Comparison of ENCODE assay signal across 11 cellular contexts in genomic region chr3:124260206-124260915, GRCh38.
A peak's percentile ranks its signal among the peaks of the same experiment; 100 is the strongest.
DNase-seq lines count a peak whose midpoint lies in the region; ATAC-seq and TF ChIP-seq lines count a peak whose summit lies in the region.
"Had no signal": no experiment of that assay in that cellular context is flagged by ENCODE, and none has a peak within 500 bp of the region (broad histone marks: within the 10 kb centered on the region; RNA-seq: fewer than 3 reads in every experiment).

No MANE protein-coding gene starts in this region.

- H3K4me1 ChIP-seq in foreskin keratinocyte (peaks cover 21% of the 10 kb centered on the region), rectal smooth muscle tissue (ENCODE audit: control insufficient read depth, insufficient read depth, low read length) (peaks cover 10% of the 10 kb centered on the region)
- H3K4me1 ChIP-seq: parathyroid adenoma had no signal

- no peak overlapping the region for H3K9ac ChIP-seq in rectal smooth muscle tissue (ENCODE audit: low read length)
- H3K9ac ChIP-seq: parathyroid adenoma had no signal

- H3K27ac ChIP-seq in foreskin keratinocyte (no peak overlapping the region), rectal smooth muscle tissue (ENCODE audit: low read depth, low read length) (peak overlapping the region; percentile 6)
- H3K27ac ChIP-seq: epithelial cell of prostate, parathyroid adenoma had no signal

- no peak for TF ChIP-seq CTCF in foreskin keratinocyte (conservative IDR thresholded peaks at IDR 0.05)

- H3K27me3 ChIP-seq in foreskin keratinocyte (no peaks in the 10 kb centered on the region), rectal smooth muscle tissue (ENCODE audit: control insufficient read depth, insufficient read depth, low read length) (no peaks in the 10 kb centered on the region)

- ATAC-seq in SK-N-SH treated with all-trans-retinoic acid at 6 μM for 48 hours (peak; percentile 85), foreskin keratinocyte (peak; percentile 56)

- no peaks in the 10 kb centered on the region for H3K36me3 ChIP-seq in rectal smooth muscle tissue (ENCODE audit: control insufficient read depth, insufficient read depth, low read length)

- no peak overlapping the region for H3K4me3 ChIP-seq in rectal smooth muscle tissue (ENCODE audit: low read length)

- DNase-seq in GM03348 (ENCODE audit: low spot score) (peak; percentile 92), foreskin keratinocyte (peak in 1 of 2 donors; percentile 44), SIG-M5 treated with dmso at 0.1 percent for 504 hours (lab: John Stamatoyannopoulos, UW; ENCODE audit: unreplicated experiment) (no peak), T-helper 2 cell (no peak), COR-L47 (lab: John Stamatoyannopoulos, UW) (no peak)
- no peak for DNase-seq in activated CD4-positive, alpha-beta T cell treated with anti-CD3 and anti-CD28 coated beads for 48 hours
- DNase-seq: activated CD8-positive, alpha-beta memory T cell treated with anti-CD3 and anti-CD28 coated beads for 24 hours had no signal

TF ChIP-seq in SK-N-SH treated with all-trans-retinoic acid at 6 μM for 48 hours, 23 proteins besides CTCF, POLR2A, EP300 and RAD21:
- TF ChIP-seq ZFP3 (CRISPR knock-in tag; IDR thresholded peaks at IDR 0.05) (no peak), TCF4 (CRISPR knock-in tag; IDR thresholded peaks at IDR 0.05; ENCODE audit: borderline replicate concordance) (no peak), ARNTL (CRISPR knock-in tag; IDR thresholded peaks at IDR 0.05; ENCODE audit: borderline replicate concordance, low read depth) (no peak), ZNF70 (CRISPR knock-in tag; IDR thresholded peaks at IDR 0.05) (no peak), ZNF8 (CRISPR knock-in tag; IDR thresholded peaks at IDR 0.05) (no peak), ZFP30 (CRISPR knock-in tag; IDR thresholded peaks at IDR 0.05) (no peak), ZC3H10 (CRISPR knock-in tag; IDR thresholded peaks at IDR 0.05) (no peak), RARB (CRISPR knock-in tag; IDR thresholded peaks at IDR 0.05) (no peak), CSDC2 (CRISPR knock-in tag; IDR thresholded peaks at IDR 0.05) (no peak), OSR1 (CRISPR knock-in tag; IDR thresholded peaks at IDR 0.05) (no peak), ESRRG (CRISPR knock-in tag; IDR thresholded peaks at IDR 0.05) (no peak), BACH2 (CRISPR knock-in tag; IDR thresholded peaks at IDR 0.05; ENCODE audit: borderline replicate concordance) (no peak), GLIS3 (CRISPR knock-in tag; IDR thresholded peaks at IDR 0.05) (no peak), PPARA (CRISPR knock-in tag; IDR thresholded peaks at IDR 0.05; ENCODE audit: borderline replicate concordance) (no peak), ZNF565 (CRISPR knock-in tag; conservative IDR thresholded peaks at IDR 0.05; ENCODE audit: low read depth) (no peak)
- TF ChIP-seq, protein P1, sequence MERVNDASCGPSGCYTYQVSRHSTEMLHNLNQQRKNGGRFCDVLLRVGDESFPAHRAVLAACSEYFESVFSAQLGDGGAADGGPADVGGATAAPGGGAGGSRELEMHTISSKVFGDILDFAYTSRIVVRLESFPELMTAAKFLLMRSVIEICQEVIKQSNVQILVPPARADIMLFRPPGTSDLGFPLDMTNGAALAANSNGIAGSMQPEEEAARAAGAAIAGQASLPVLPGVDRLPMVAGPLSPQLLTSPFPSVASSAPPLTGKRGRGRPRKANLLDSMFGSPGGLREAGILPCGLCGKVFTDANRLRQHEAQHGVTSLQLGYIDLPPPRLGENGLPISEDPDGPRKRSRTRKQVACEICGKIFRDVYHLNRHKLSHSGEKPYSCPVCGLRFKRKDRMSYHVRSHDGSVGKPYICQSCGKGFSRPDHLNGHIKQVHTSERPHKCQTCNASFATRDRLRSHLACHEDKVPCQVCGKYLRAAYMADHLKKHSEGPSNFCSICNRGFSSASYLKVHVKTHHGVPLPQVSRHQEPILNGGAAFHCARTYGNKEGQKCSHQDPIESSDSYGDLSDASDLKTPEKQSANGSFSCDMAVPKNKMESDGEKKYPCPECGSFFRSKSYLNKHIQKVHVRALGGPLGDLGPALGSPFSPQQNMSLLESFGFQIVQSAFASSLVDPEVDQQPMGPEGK (CRISPR knock-in tag; IDR thresholded peaks at IDR 0.05; ENCODE audit: borderline replicate concordance), result no peak
- TF ChIP-seq, protein P2, sequence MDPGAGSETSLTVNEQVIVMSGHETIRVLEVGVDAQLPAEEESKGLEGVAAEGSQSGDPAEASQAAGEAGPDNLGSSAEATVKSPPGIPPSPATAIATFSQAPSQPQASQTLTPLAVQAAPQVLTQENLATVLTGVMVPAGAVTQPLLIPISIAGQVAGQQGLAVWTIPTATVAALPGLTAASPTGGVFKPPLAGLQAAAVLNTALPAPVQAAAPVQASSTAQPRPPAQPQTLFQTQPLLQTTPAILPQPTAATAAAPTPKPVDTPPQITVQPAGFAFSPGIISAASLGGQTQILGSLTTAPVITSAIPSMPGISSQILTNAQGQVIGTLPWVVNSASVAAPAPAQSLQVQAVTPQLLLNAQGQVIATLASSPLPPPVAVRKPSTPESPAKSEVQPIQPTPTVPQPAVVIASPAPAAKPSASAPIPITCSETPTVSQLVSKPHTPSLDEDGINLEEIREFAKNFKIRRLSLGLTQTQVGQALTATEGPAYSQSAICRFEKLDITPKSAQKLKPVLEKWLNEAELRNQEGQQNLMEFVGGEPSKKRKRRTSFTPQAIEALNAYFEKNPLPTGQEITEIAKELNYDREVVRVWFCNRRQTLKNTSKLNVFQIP (CRISPR knock-in tag; IDR thresholded peaks at IDR 0.05; ENCODE audit: borderline replicate concordance, low read depth), result no peak
- TF ChIP-seq, protein P3, sequence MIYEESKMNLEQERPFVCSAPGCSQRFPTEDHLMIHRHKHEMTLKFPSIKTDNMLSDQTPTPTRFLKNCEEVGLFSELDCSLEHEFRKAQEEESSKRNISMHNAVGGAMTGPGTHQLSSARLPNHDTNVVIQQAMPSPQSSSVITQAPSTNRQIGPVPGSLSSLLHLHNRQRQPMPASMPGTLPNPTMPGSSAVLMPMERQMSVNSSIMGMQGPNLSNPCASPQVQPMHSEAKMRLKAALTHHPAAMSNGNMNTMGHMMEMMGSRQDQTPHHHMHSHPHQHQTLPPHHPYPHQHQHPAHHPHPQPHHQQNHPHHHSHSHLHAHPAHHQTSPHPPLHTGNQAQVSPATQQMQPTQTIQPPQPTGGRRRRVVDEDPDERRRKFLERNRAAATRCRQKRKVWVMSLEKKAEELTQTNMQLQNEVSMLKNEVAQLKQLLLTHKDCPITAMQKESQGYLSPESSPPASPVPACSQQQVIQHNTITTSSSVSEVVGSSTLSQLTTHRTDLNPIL (CRISPR knock-in tag; IDR thresholded peaks at IDR 0.05; ENCODE audit: low read depth), result no peak
